1 cellular context compared by ENCODE assay signal in genomic region chr3:46613313-46614005, GRCh38.
TF ChIP-seq lines count a peak whose summit lies in the region.

No MANE protein-coding gene starts in this region.

TF ChIP-seq in H1, 55 proteins besides CTCF, POLR2A, EP300 and RAD21:
- TF ChIP-seq BRCA1 (IDR thresholded peaks at IDR 0.05; ENCODE audit: low read depth, low read length) (no peak), SIX5 (IDR thresholded peaks at IDR 0.05; ENCODE audit: low read depth, low read length) (no peak), SIN3A (conservative IDR thresholded peaks at IDR 0.05 in 1 of 2, IDR thresholded peaks at IDR 0.05 in 1 of 2; ENCODE audit: low read depth in 1 of 2, low read length in 2 of 2) (no peak), TCF12 (IDR thresholded peaks at IDR 0.05; ENCODE audit: low read depth, low read length) (no peak), SP1 (IDR thresholded peaks at IDR 0.05; ENCODE audit: low read depth, low read length) (no peak), CHD2 (IDR thresholded peaks at IDR 0.05; ENCODE audit: low read length) (no peak), NRF1 (IDR thresholded peaks at IDR 0.05; ENCODE audit: low read depth, low read length) (no peak), MAFK (IDR thresholded peaks at IDR 0.05; ENCODE audit: low read depth, low read length) (no peak), SIRT6 (IDR thresholded peaks at IDR 0.05; ENCODE audit: low read length) (no peak), BCL11A (IDR thresholded peaks at IDR 0.05; ENCODE audit: low read depth in 2 of 2, low read length in 2 of 2) (no peak), CREB1 (IDR thresholded peaks at IDR 0.05) (no peak), SUZ12 (IDR thresholded peaks at IDR 0.05; ENCODE audit: low read length) (no peak)
